Comparison of ENCODE assay signal across 1 cellular context in the genomic region with DNA sequence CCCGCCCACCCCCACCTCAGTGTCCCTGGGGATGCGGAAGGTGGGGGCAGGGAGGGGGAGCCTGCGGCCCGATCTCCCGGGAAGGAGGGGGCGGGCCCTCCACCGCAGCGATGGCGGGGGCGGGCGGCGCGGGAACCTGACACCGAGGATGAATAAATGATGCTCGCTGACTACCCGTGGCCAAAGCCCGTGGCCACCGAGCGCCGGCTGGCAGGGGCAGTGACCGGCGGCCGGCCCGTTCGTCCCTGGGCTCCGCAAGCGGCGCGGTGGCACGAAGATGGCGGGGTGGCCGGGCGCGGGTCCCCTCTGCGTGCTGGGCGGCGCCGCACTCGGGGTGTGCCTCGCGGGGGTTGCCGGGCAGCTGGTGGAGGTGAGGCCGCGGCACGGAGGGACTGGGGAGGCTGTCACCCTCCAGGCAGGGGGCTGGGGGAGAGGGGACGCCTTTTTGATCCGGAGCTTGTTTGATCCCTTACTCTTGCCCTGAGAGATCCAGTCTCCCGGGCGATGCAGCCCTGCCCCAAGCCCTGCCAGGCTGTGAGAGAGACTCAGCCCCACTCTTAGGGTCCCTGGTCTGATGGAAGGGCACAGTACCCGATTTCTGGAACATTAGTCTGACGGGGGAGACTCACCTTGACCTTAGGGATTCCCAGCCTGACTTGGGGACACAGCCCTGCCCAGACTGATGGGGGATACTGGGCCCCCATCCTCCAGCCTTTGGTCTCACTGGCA.
TF ChIP-seq lines count a peak whose summit lies in the region.

Gene TMIE (plus strand): TSS at position 182 of the 729 bp plus-strand sequence. CDS start 96 bp downstream, at position 278.

TF ChIP-seq in K562, 482 proteins besides CTCF, POLR2A, EP300 and RAD21:
- TF ChIP-seq ZNF24 (IDR thresholded peaks at IDR 0.05) (0 out of 2 replicates have a peak, but pooled peaks have one; percentile 26), CBX2 (IDR thresholded peaks at IDR 0.05; ENCODE audit: insufficient read depth, low read length, poor library complexity, severe bottlenecking) (no peak), ZNF184 (CRISPR knock-in tag; IDR thresholded peaks at IDR 0.05) (no peak), EGR1 (conservative IDR thresholded peaks at IDR 0.05) (peak; percentile 30)
- TF ChIP-seq, protein P1, sequence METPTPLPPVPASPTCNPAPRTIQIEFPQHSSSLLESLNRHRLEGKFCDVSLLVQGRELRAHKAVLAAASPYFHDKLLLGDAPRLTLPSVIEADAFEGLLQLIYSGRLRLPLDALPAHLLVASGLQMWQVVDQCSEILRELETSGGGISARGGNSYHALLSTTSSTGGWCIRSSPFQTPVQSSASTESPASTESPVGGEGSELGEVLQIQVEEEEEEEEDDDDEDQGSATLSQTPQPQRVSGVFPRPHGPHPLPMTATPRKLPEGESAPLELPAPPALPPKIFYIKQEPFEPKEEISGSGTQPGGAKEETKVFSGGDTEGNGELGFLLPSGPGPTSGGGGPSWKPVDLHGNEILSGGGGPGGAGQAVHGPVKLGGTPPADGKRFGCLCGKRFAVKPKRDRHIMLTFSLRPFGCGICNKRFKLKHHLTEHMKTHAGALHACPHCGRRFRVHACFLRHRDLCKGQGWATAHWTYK (CRISPR knock-in tag; IDR thresholded peaks at IDR 0.05) = no peak
- TF ChIP-seq, protein P2, sequence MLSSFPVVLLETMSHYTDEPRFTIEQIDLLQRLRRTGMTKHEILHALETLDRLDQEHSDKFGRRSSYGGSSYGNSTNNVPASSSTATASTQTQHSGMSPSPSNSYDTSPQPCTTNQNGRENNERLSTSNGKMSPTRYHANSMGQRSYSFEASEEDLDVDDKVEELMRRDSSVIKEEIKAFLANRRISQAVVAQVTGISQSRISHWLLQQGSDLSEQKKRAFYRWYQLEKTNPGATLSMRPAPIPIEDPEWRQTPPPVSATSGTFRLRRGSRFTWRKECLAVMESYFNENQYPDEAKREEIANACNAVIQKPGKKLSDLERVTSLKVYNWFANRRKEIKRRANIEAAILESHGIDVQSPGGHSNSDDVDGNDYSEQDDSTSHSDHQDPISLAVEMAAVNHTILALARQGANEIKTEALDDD (IDR thresholded peaks at IDR 0.05) = no peak
